1 cellular context compared by ENCODE assay signal in the genomic region with DNA sequence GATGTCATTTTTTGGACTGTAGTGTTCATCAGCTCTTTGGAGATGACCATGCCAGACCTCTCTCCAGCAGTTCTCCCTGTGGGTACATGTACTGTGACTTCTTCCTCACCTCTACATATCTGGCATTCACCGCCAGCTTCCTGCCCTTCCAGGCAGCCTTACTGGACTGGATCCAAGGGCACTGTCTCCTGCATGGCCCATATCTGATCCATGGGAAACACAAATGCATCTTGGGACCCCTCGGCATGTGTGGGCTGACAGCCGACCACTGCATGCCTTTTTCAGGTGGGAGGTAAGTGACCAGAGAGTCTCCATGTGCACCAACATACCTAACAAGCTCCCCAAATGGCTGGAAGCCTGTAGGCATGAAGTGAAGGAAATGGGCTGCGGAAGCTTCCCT.
TF ChIP-seq lines count a peak whose summit lies in the region.

No MANE protein-coding gene starts in this region.

TF ChIP-seq in IMR-90, 13 proteins besides CTCF, POLR2A, EP300 and RAD21 (continued from another document):
- TF ChIP-seq, protein P1, sequence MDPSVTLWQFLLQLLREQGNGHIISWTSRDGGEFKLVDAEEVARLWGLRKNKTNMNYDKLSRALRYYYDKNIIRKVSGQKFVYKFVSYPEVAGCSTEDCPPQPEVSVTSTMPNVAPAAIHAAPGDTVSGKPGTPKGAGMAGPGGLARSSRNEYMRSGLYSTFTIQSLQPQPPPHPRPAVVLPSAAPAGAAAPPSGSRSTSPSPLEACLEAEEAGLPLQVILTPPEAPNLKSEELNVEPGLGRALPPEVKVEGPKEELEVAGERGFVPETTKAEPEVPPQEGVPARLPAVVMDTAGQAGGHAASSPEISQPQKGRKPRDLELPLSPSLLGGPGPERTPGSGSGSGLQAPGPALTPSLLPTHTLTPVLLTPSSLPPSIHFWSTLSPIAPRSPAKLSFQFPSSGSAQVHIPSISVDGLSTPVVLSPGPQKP (IDR thresholded peaks at IDR 0.05; ENCODE audit: borderline replicate concordance, low read depth, low read length): no peak
- TF ChIP-seq RFX5 (IDR thresholded peaks at IDR 0.05; ENCODE audit: low read depth, low read length) (no peak), BHLHE40 (IDR thresholded peaks at IDR 0.05; ENCODE audit: low read depth, low read length) (no peak), CHD1 (IDR thresholded peaks at IDR 0.05; ENCODE audit: low read depth, low read length) (no peak), MXI1 (IDR thresholded peaks at IDR 0.05; ENCODE audit: borderline replicate concordance, low read depth, low read length) (no peak), SMC3 (IDR thresholded peaks at IDR 0.05; ENCODE audit: low read depth, low read length) (no peak), MAFK (IDR thresholded peaks at IDR 0.05; ENCODE audit: low read depth, low read length) (no peak), MAZ (IDR thresholded peaks at IDR 0.05; ENCODE audit: borderline replicate concordance, low read depth, low read length) (no peak), NFE2L2 (IDR thresholded peaks at IDR 0.05; ENCODE audit: low read depth, low read length) (no peak), RCOR1 (IDR thresholded peaks at IDR 0.05; ENCODE audit: insufficient replicate concordance, low read length) (no peak)
- TF ChIP-seq, protein P2, sequence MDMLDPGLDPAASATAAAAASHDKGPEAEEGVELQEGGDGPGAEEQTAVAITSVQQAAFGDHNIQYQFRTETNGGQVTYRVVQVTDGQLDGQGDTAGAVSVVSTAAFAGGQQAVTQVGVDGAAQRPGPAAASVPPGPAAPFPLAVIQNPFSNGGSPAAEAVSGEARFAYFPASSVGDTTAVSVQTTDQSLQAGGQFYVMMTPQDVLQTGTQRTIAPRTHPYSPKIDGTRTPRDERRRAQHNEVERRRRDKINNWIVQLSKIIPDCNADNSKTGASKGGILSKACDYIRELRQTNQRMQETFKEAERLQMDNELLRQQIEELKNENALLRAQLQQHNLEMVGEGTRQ (IDR thresholded peaks at IDR 0.05; ENCODE audit: low read depth, low read length): no peak
